ENCODE assay signal across 12 cellular contexts in the genomic region with DNA sequence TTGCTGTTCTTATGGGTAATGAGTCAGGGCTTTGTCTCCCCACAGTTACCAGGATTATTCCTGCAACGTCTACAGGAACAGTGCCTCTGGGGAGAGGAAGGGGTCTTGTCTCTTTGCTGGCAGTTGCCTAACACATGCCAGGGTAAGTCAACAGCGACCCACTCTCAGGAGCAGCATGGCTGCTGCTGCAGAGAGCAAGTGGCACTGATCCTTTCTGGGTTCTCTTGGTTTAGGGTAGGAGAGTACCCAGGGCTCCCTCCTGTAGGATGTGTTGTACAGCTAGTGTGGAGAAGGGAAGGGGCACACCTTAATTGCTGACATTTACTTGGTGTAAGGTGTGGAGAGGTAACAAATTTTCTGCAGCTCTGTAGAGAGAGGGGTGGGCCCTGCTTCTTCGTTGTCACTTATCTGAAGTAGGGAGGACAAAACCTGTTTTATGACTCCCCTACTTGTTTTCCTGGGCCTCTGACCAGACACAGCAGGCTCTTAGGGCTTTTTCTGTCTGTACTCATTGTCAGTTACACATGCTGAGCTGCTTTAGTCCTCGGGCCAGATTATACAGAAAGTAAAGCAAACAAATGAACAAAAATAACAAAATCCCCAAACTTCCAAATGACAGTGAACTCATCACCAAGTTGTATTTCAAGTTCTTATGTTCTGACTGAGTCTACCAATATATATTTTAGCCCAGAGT.
DNase-seq lines count a peak whose midpoint lies in the region; ATAC-seq and TF ChIP-seq lines count a peak whose summit lies in the region.
"Had no signal": no experiment of that assay in that cellular context is flagged by ENCODE, and none has a peak within 500 bp of the region (broad histone marks: within the 10 kb centered on the region; RNA-seq: fewer than 3 reads in every experiment).

No MANE protein-coding gene starts in this region.

- TF ChIP-seq POLR2A in spleen (IDR thresholded peaks at IDR 0.05), result no peak

- H3K4me2 ChIP-seq in OCI-LY7 (ENCODE audit: low read length), result no peak overlapping the region
- H3K4me2 ChIP-seq: BLaER1 treated with 17β-estradiol and CSF1 and Interleukin-3, amounts not matched to agents 10 nM and 100 nM; PC-9 had no signal

- H3K4me1 ChIP-seq in rectal smooth muscle tissue (ENCODE audit: control insufficient read depth, insufficient read depth, low read length) (peaks cover 7% of the 10 kb centered on the region), OCI-LY7 (ENCODE audit: insufficient read depth, low read length, poor library complexity, severe bottlenecking) (no peaks in the 10 kb centered on the region), spleen (no peaks in the 10 kb centered on the region)
- H3K4me1 ChIP-seq: BLaER1 treated with 17β-estradiol and CSF1 and Interleukin-3, amounts not matched to agents 10 nM and 100 nM had no signal

- no peaks in the 10 kb centered on the region for H3K4me1 Mint-ChIP-seq in activated CD4-positive, alpha-beta T cell treated with anti-CD3 and anti-CD28 coated beads, Interleukin-2, amount 10 ng/mL, durations not matched to agents 24 days and 14 days

- H3K27me3 ChIP-seq in rectal smooth muscle tissue (ENCODE audit: control insufficient read depth, insufficient read depth, low read length) (no peaks in the 10 kb centered on the region), spleen (replicated peaks in 1 of 7) (no peaks in the 10 kb centered on the region)
- H3K27me3 ChIP-seq: BLaER1 treated with 17β-estradiol and CSF1 and Interleukin-3, amounts not matched to agents 10 nM and 100 nM; brain microvascular endothelial cell had no signal

- H3K9ac ChIP-seq in rectal smooth muscle tissue (ENCODE audit: low read length), result no peak overlapping the region
- H3K9ac ChIP-seq: BLaER1 treated with 17β-estradiol and CSF1 and Interleukin-3, amounts not matched to agents 10 nM and 100 nM had no signal

- H3K36me3 ChIP-seq in rectal smooth muscle tissue (ENCODE audit: control insufficient read depth, insufficient read depth, low read length), result no peaks in the 10 kb centered on the region
- H3K36me3 ChIP-seq in OCI-LY7 (ENCODE audit: insufficient read depth, low read length), result no peaks in the 10 kb centered on the region
- H3K36me3 ChIP-seq in spleen, result no peaks in the 10 kb centered on the region
- H3K36me3 ChIP-seq: BLaER1 treated with 17β-estradiol and CSF1 and Interleukin-3, amounts not matched to agents 10 nM and 100 nM; brain microvascular endothelial cell had no signal

- H3K27me3 Mint-ChIP-seq in activated CD4-positive, alpha-beta T cell treated with anti-CD3 and anti-CD28 coated beads, Interleukin-2, amount 10 ng/mL, durations not matched to agents 24 days and 14 days, result no peaks in the 10 kb centered on the region

- no peak overlapping the region for H2AFZ ChIP-seq in OCI-LY7 (ENCODE audit: low read length)
- H2AFZ ChIP-seq: PC-9 had no signal

- no peaks in the 10 kb centered on the region for H3K9me3 ChIP-seq in OCI-LY7 (ENCODE audit: low read length)
- H3K9me3 ChIP-seq in spleen, result peaks cover 0 to 11% (median 2%) of the 10 kb centered on the region in 8 donors
- H3K9me3 ChIP-seq: BLaER1 treated with 17β-estradiol and CSF1 and Interleukin-3, amounts not matched to agents 10 nM and 100 nM had no signal

- H3K9me2 ChIP-seq in OCI-LY7 (ENCODE audit: insufficient read depth, low read length), result no peaks in the 10 kb centered on the region

- H3K27ac ChIP-seq in rectal smooth muscle tissue (ENCODE audit: low read depth, low read length) (peak overlapping the region; percentile 74), OCI-LY7 (ENCODE audit: low read depth, low read length, poor library complexity, severe bottlenecking) (no peak overlapping the region), spleen (no peak overlapping the region)
- H3K27ac ChIP-seq: BLaER1 treated with 17β-estradiol and CSF1 and Interleukin-3, amounts not matched to agents 10 nM and 100 nM; brain microvascular endothelial cell; PC-9 had no signal

- no peaks in the 10 kb centered on the region for H3K36me3 Mint-ChIP-seq in activated CD4-positive, alpha-beta T cell treated with anti-CD3 and anti-CD28 coated beads, Interleukin-2, amount 10 ng/mL, durations not matched to agents 24 days and 14 days (ENCODE audit: low read depth)

- 40 to 60% (median 56%) methylated on average over 4 of the region's 4 CpGs for WGBS in spleen, 5 donors

- ATAC-seq in HG03378 (IDR thresholded peaks at IDR 0.05; ENCODE audit: unreplicated experiment), result no peak

- no peaks in the 10 kb centered on the region for H4K20me1 ChIP-seq in OCI-LY7 (ENCODE audit: insufficient read depth, low read length)
- H4K20me1 ChIP-seq: BLaER1 treated with 17β-estradiol and CSF1 and Interleukin-3, amounts not matched to agents 10 nM and 100 nM had no signal

- H3K4me3 ChIP-seq in rectal smooth muscle tissue (ENCODE audit: low read length) (peak overlapping the region; percentile 15), OCI-LY7 (ENCODE audit: low read depth, low read length, poor library complexity, severe bottlenecking) (no peak overlapping the region), spleen (no peak overlapping the region)
- H3K4me3 ChIP-seq: BLaER1 treated with 17β-estradiol and CSF1 and Interleukin-3, amounts not matched to agents 10 nM and 100 nM; PC-9 had no signal

- intact Hi-C loops in OCI-LY7 (cut with micrococcal nuclease; ENCODE audit: unreplicated experiment), result no loop called here
- intact Hi-C loops in activated CD4-positive, alpha-beta T cell treated with anti-CD3 and anti-CD28 coated beads, Interleukin-2, amount 10 ng/mL, durations not matched to agents 24 days and 14 days (cut with micrococcal nuclease), result no loop called here
- intact Hi-C loops in spleen (cut with DNase I; ENCODE audit: low total_unique reads), result no loop called here

- H3K4me3 Mint-ChIP-seq in activated CD4-positive, alpha-beta T cell treated with anti-CD3 and anti-CD28 coated beads, Interleukin-2, amount 10 ng/mL, durations not matched to agents 24 days and 14 days, result no peak overlapping the region

- H3K9me3 Mint-ChIP-seq in activated CD4-positive, alpha-beta T cell treated with anti-CD3 and anti-CD28 coated beads, Interleukin-2, amount 10 ng/mL, durations not matched to agents 24 days and 14 days, result peaks cover 3% of the 10 kb centered on the region

- no peak overlapping the region for H3K27ac Mint-ChIP-seq in activated CD4-positive, alpha-beta T cell treated with anti-CD3 and anti-CD28 coated beads, Interleukin-2, amount 10 ng/mL, durations not matched to agents 24 days and 14 days

- TF ChIP-seq CTCF in OCI-LY7 (conservative IDR thresholded peaks at IDR 0.05; ENCODE audit: low read length) (no peak), spleen (IDR thresholded peaks at IDR 0.05 in 8 of 11, conservative IDR thresholded peaks at IDR 0.05 in 3 of 11) (no peak)

- DNase-seq in ELF-1 (ENCODE audit: low read depth, low spot score) (peak; percentile 27), NCI-H345 treated with DMSO at 0.1 percent for 48 hours (lab: John Stamatoyannopoulos, UW; ENCODE audit: unreplicated experiment) (peak; percentile 95), fibroblast of peridontal ligament (ENCODE audit: extremely low read depth) (peak; percentile 3), OCI-LY7 (ENCODE audit: low spot score) (no peak), spleen (no peak)
- DNase-seq in activated CD4-positive, alpha-beta T cell treated with anti-CD3 and anti-CD28 coated beads, Interleukin-2, amount 10 ng/mL, durations not matched to agents 24 days and 14 days, result no peak
- DNase-seq: brain microvascular endothelial cell, NCI-H1105, PC-9 had no signal

- no peaks in the 10 kb centered on the region for H3K79me2 ChIP-seq in OCI-LY7 (ENCODE audit: insufficient read depth, low read depth, low read length)

- CTCF ChIA-PET in OCI-LY7 (lab: Charles Lee; ENCODE audit: unreplicated experiment), result no interaction called here

- POLR2A ChIA-PET in OCI-LY7 (lab: Charles Lee), result interaction anchor here (0.6 to 0.7 kb wide), 2 partner anchors 109 to 687 kb away, joined by 3 to 5 read pairs; no protein-coding TSS in a partner anchor

- no TSS peak for BruUV-seq in OCI-LY7 (replicated peaks; lab: Mats Ljungman, UMichigan)

Comparison
In these comparisons a context has a peak if more than half of its experiments do, and no peak if none do; other contexts are left out.
1. DNase-seq: peak in ELF-1 (single experiment), NCI-H345 treated with DMSO at 0.1 percent for 48 hours (single experiment) and fibroblast of peridontal ligament (single experiment); none in OCI-LY7 (single experiment), activated CD4-positive, alpha-beta T cell treated with anti-CD3 and anti-CD28 coated beads, Interleukin-2, amount 10 ng/mL, durations not matched to agents 24 days and 14 days (single experiment) and spleen (single experiment).